In genomic region chr12:122185079-122185478, GRCh38 we compare ENCODE assay signal across 23 cellular contexts. TPM values are rescaled to one million over a fixed set of nuclear protein-coding genes. Genes with fewer than 3 reads are reported as not detected.
"Had no signal": no experiment of that assay in that cellular context is flagged by ENCODE, and none has a peak within 500 bp of the region (broad histone marks: within the 10 kb centered on the region; RNA-seq: fewer than 3 reads in every experiment).

No MANE protein-coding gene starts in this region.

- H3K4me3 ChIP-seq: ascending aorta, breast epithelium, gastrocnemius medialis, heart left ventricle, left ventricle myocardium inferior, spleen, tibial artery, uterus had no signal

- H3K36me3 ChIP-seq: ascending aorta, breast epithelium, gastrocnemius medialis, heart left ventricle, left ventricle myocardium inferior, spleen, tibial artery, uterus had no signal

- H3K27me3 Mint-ChIP-seq: activated naive CD4-positive, alpha-beta T cell treated with anti-CD3 and anti-CD28 coated beads, Interleukin-2, amount 50 U/mL, for 24 hours had no signal

- H3K27ac Mint-ChIP-seq: activated naive CD4-positive, alpha-beta T cell treated with anti-CD3 and anti-CD28 coated beads, Interleukin-2, amount 50 U/mL, for 24 hours; T-cell had no signal

- H3K9me3 Mint-ChIP-seq: activated naive CD4-positive, alpha-beta T cell treated with anti-CD3 and anti-CD28 coated beads, Interleukin-2, amount 50 U/mL, for 24 hours; T-cell had no signal

- H3K27ac ChIP-seq: ascending aorta, breast epithelium, gastrocnemius medialis, heart left ventricle, left ventricle myocardium inferior, tibial artery, uterus had no signal

- H3K27me3 ChIP-seq: ascending aorta, breast epithelium, uterus had no signal

- DNase-seq: activated CD8-positive, alpha-beta memory T cell treated with anti-CD3 and anti-CD28 coated beads for 24 hours; activated CD8-positive, alpha-beta memory T cell treated with anti-CD3 and anti-CD28 coated beads, Interleukin-2, amount 50 U/mL, for 48 hours; activated gamma-delta T cell; cerebellar nuclear complex; effector CD4-positive, alpha-beta T cell; gastrocnemius medialis; heart left ventricle; kidney glomerular epithelial cell; left ventricle myocardium inferior; nucleus accumbens; stimulated activated naive CD4-positive, alpha-beta T cell treated with Interleukin-2 at 50 U/mL for 16 hours; tibial artery; uterus had no signal

- ATAC-seq: activated CD4-positive, CD25-positive, alpha-beta regulatory T cell treated with anti-CD3 and anti-CD28 coated beads, Interleukin-2, amount 50 U/mL, for 24 hours; esophagus mucosa; gastrocnemius medialis; T-cell had no signal

- H3K9me3 ChIP-seq: ascending aorta, breast epithelium, gastrocnemius medialis, heart left ventricle, left ventricle myocardium inferior, spleen, tibial artery, uterus had no signal

- H3K36me3 Mint-ChIP-seq: activated naive CD4-positive, alpha-beta T cell treated with anti-CD3 and anti-CD28 coated beads, Interleukin-2, amount 50 U/mL, for 24 hours; T-cell had no signal

- H3K4me1 ChIP-seq: breast epithelium, gastrocnemius medialis, uterus had no signal

RNA-seq across cellular contexts. Expression of gene LRRC43, which starts 2.2 kb away (rescaled TPM):
- total RNA-seq: ascending aorta, gastrocnemius medialis had no signal

RNA-seq across cellular contexts. Expression of gene IL31, which starts 11.1 kb away (rescaled TPM):
- total RNA-seq: ascending aorta, breast epithelium, esophagus mucosa, gastrocnemius medialis, heart left ventricle, left ventricle myocardium inferior, mononuclear cell, spleen, subcutaneous adipose tissue, T-cell, uterus had no signal
- polyA plus RNA-seq: adipose tissue, heart left ventricle, spleen had no signal

RNA-seq across cellular contexts. Expression of gene B3GNT4, which starts 18.4 kb away (rescaled TPM):
- total RNA-seq: ascending aorta, gastrocnemius medialis, heart left ventricle, left ventricle myocardium inferior, spleen, subcutaneous adipose tissue had no signal
